8 cellular contexts compared by ENCODE assay signal in the genomic region with DNA sequence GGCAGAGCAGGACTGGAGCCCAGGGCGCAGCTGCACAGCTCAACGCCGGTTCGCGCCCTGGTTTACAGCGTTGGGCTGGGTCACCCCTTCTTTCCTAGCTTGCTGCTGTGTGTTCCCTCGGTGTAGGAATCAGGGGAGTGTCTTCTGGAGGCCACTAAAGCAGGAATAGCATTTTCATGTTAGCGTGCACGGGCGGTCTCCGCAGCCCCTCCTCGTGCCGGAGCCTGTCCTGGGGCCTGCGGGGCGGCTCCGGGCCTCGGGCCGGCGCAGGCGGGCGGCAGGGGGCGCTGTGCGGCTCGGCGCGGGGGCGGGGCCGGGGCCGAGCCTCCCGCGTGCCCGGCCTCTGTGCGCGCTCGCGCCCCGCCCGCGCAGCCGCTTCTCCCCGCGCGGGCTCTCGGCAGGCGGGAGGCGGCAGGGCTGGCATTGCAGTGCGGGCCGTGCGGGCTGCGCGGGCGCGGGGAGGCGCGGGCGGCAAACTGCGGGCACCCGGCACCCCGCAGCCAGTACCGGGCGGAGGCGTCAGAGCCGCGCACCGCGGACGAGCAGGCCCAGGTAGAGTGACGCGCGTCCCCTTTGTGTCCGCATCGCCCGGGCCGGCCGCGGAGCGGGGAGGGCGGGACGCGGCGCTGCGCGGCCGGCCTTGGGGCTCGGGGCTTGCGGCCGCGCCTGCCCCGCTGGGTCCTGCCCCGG. TPM values are rescaled to one million over a fixed set of nuclear protein-coding genes. Genes with fewer than 3 reads are reported as not detected.
DNase-seq lines count a peak whose midpoint lies in the region; ATAC-seq, FAIRE-seq and TF ChIP-seq lines count a peak whose summit lies in the region.

Gene RNF144A (plus strand): TSS at position 342 of the 690 bp plus-strand sequence. CDS start 79,515 bp downstream, outside the sequence.

- H3K27ac ChIP-seq in K562 (ENCODE audit: extremely low read depth, low read depth, low read length) (peak within 1 kb of the TSS; percentile 51; the same call in 1 of the 3 replicates), iPS-18a (ENCODE audit: low read length) (no peak within 1 kb of the TSS), small intestine (ENCODE audit: low read depth in 1 of 2, low read length in 1 of 2) (peak within 1 kb of the TSS; percentile 52 to 61)

- H3K9ac ChIP-seq in Loucy (ENCODE audit: low read depth, low read length, poor library complexity, severe bottlenecking) (peak within 1 kb of the TSS; percentile 56), K562 (ENCODE audit: insufficient read depth in 1 of 2, low read depth in 2 of 2, low read length in 2 of 2) (peak within 1 kb of the TSS; percentile 63 to 91; a peak in 3 of 4 replicates), iPS-18a (ENCODE audit: low read length) (peak within 1 kb of the TSS; percentile 42)

- H4K20me1 ChIP-seq in Loucy (ENCODE audit: insufficient read depth, low read length, poor library complexity, severe bottlenecking) = peaks cover 12% of the 10 kb centered on the region
- H4K20me1 ChIP-seq in K562 (replicated peaks; ENCODE audit: control insufficient read depth, insufficient read depth, low read length) = peaks cover 4% of the 10 kb centered on the region; the same call in 1 of the 2 replicates

- BruUV-seq in K562 (replicated peaks; lab: Mats Ljungman, UMichigan) = no TSS peak

- DNase-seq in GM10248 (ENCODE audit: extremely low spot score) (peak; percentile 88), GOT3 (lab: John Stamatoyannopoulos, UW) (peak; percentile 17), T-helper 9 cell (peak; percentile 72), K562 (ENCODE audit: extremely low read depth in 1 of 4, low spot score in 3 of 4) (peak; percentile 75 to 93 (median 92)), small intestine (peak; percentile 56), cortex of kidney (lab: John Stamatoyannopoulos, UW) (no peak)

- POLR2A ChIA-PET in GM10248 (lab: Yijun Ruan, JAX) = no interaction called here
- POLR2A ChIA-PET in K562 (lab: Yijun Ruan, JAX) = interaction anchor here (0.5 to 1.5 kb wide), 3 partner anchors 20 to 168 kb away, joined by 3 to 5 read pairs (median 3); no protein-coding TSS in a partner anchor

- H3K9me2 ChIP-seq in Loucy (replicated peaks; ENCODE audit: low read depth, low read length) = no peaks in the 10 kb centered on the region

- H3K4me2 ChIP-seq in Loucy (ENCODE audit: low read depth, low read length, poor library complexity, severe bottlenecking) = peak within 1 kb of the TSS; percentile 79
- peak within 1 kb of the TSS; percentile 63 for H3K4me2 ChIP-seq in K562 (ENCODE audit: insufficient read depth, low read length)

- H2AFZ ChIP-seq in Loucy (ENCODE audit: low read length) (peak within 1 kb of the TSS; percentile 76; the same call in 1 of the 2 replicates), K562 (ENCODE audit: low read depth, low read length) (peak within 1 kb of the TSS; percentile 92)

- H3K4me3 ChIP-seq in Loucy (ENCODE audit: low read length, poor library complexity, severe bottlenecking) (peak within 1 kb of the TSS; percentile 77), K562 (peak within 1 kb of the TSS; percentile 61), iPS-18a (ENCODE audit: low read length) (peak within 1 kb of the TSS; percentile 66), small intestine (ENCODE audit: low read depth in 1 of 2, low read length in 2 of 2) (peak within 1 kb of the TSS; percentile 73 to 87)

- no peaks in the 10 kb centered on the region for H3K36me3 ChIP-seq in Loucy (ENCODE audit: insufficient read depth, low read length)
- H3K36me3 ChIP-seq in K562 (ENCODE audit: control insufficient read depth, insufficient read depth, low read length) = no peaks in the 10 kb centered on the region
- no peaks in the 10 kb centered on the region for H3K36me3 ChIP-seq in iPS-18a (ENCODE audit: control insufficient read depth, low read depth, low read length)
- no peaks in the 10 kb centered on the region for H3K36me3 ChIP-seq in small intestine (ENCODE audit: control insufficient read depth in 2 of 2, insufficient read depth in 2 of 2, low read length in 2 of 2)

- peaks cover 5% of the 10 kb centered on the region; the same call in 1 of the 2 replicates for H3K79me2 ChIP-seq in Loucy (ENCODE audit: insufficient read depth, low read length)
- no peaks in the 10 kb centered on the region for H3K79me2 ChIP-seq in K562 (ENCODE audit: control insufficient read depth, insufficient read depth, low read length)

- H3K27me3 ChIP-seq in Loucy (ENCODE audit: insufficient read depth, low read length, poor library complexity, severe bottlenecking) (no peaks in the 10 kb centered on the region), K562 (ENCODE audit: control insufficient read depth in 2 of 2, insufficient read depth in 2 of 2, low read length in 2 of 2) (0 out of 5 replicates have a peak, but pooled peaks cover 0 to 4% of the 10 kb centered on the region in 2 experiments), iPS-18a (ENCODE audit: control insufficient read depth, insufficient read depth, low read length) (peaks cover 13% of the 10 kb centered on the region), small intestine (ENCODE audit: control insufficient read depth in 2 of 2, insufficient read depth in 2 of 2, low read length in 2 of 2) (no peaks in the 10 kb centered on the region)

- ATAC-seq in K562 = peak; percentile 88

- no peak for TF ChIP-seq EP300 in K562 (IDR thresholded peaks at IDR 0.05; ENCODE audit: low read length)

- H3F3A ChIP-seq in Loucy (ENCODE audit: low read depth) = no peaks in the 10 kb centered on the region

- intact Hi-C loops in K562 (cut with micrococcal nuclease) = loop anchor here (2.0 to 5.0 kb wide), 4 partner anchors 20 to 165 kb away; no protein-coding TSS in a partner anchor

- H3K9me3 ChIP-seq in Loucy (ENCODE audit: insufficient read depth, low read depth, low read length) (no peaks in the 10 kb centered on the region), K562 (replicated peaks; ENCODE audit: control insufficient read depth, insufficient read depth, low read depth, low read length) (no peaks in the 10 kb centered on the region), iPS-18a (ENCODE audit: control insufficient read depth, low read depth, low read length) (no peaks in the 10 kb centered on the region), small intestine (ENCODE audit: control insufficient read depth, low read depth) (no peaks in the 10 kb centered on the region)

- H3K9me1 ChIP-seq in K562 (ENCODE audit: control insufficient read depth, insufficient read depth, low read length) = no peaks in the 10 kb centered on the region

- peak; percentile 73 for TF ChIP-seq CTCF in GM10248 (IDR thresholded peaks at IDR 0.05; ENCODE audit: control extremely low read depth, extremely low read depth, low read depth, missing control alignments)
- peak; percentile 47 for TF ChIP-seq CTCF in Loucy (conservative IDR thresholded peaks at IDR 0.05; ENCODE audit: low read length)
- TF ChIP-seq CTCF in K562 (IDR thresholded peaks at IDR 0.05 in 2 of 3, conservative IDR thresholded peaks at IDR 0.05 in 1 of 3; ENCODE audit: insufficient read depth in 2 of 3, low read depth in 1 of 3, low read length in 3 of 3) = peak; percentile 25 to 54 (median 53); a peak in 4 of 6 replicates

- peak in 1 of 2 experiments; percentile 39; a peak in 2 of 4 replicates for TF ChIP-seq RAD21 in K562 (CRISPR knock-in tag; conservative IDR thresholded peaks at IDR 0.05 in 1 of 2, IDR thresholded peaks at IDR 0.05 in 1 of 2)

- H3K4me1 ChIP-seq in Loucy (ENCODE audit: insufficient read depth, low read length, poor library complexity, severe bottlenecking) = peaks cover 24% of the 10 kb centered on the region
- peaks cover 3 to 25% of the 10 kb centered on the region in 2 experiments; a peak in 4 of 5 replicates for H3K4me1 ChIP-seq in K562 (replicated peaks in 1 of 2; ENCODE audit: control insufficient read depth in 2 of 2, insufficient read depth in 2 of 2, low read length in 2 of 2)
- H3K4me1 ChIP-seq in iPS-18a (ENCODE audit: control insufficient read depth, low read depth, low read length) = peaks cover 16% of the 10 kb centered on the region
- H3K4me1 ChIP-seq in small intestine (ENCODE audit: control insufficient read depth in 2 of 2, insufficient read depth in 1 of 2, low read depth in 1 of 2, low read length in 1 of 2) = no peaks in the 10 kb centered on the region

- no peak for FAIRE-seq in K562 (lab: Jason Lieb, UNC)
- FAIRE-seq in small intestine (lab: Jason Lieb, UNC) = no peak

- CTCF ChIA-PET in GM10248 (lab: Yijun Ruan, JAX) = interaction anchor here (0.6 to 12.9 kb wide), 29 partner anchors 9 to 136 kb away, joined by 3 to 123 read pairs (median 4); partner anchors contain the start of genes CMPK2 and RSAD2
- CTCF ChIA-PET in K562 (lab: Yijun Ruan, JAX; ENCODE audit: low intra/inter-chr PET ratio) = interaction anchor here (0.8 to 1.1 kb wide), 3 partner anchors 90 to 91 kb away, joined by 3 to 4 read pairs (median 3); no protein-coding TSS in a partner anchor

- TF ChIP-seq POLR2A in K562 (conservative IDR thresholded peaks at IDR 0.05) = no peak

- in situ Hi-C loops in K562 (cut with MboI) = no loop called here

- WGBS in K562 (ENCODE audit: insufficient coverage, low coverage, missing lambda C conversion rate) = 9% methylated on average over 49 of the region's 90 CpGs
- WGBS in small intestine, 3 donors = 0 to 3% (median 3%) methylated on average over 39 to 90 of the region's 90 CpGs

RNA-seq across cellular contexts. Expression of gene RNF144A, which starts in this region (rescaled TPM):
- 11.4 and 21.2 TPM in 2 replicates for total RNA-seq in K562 (2011; cell fraction: chromatin; rRNA removed; ENCODE audit: low replicate concordance)
- 9.5 and 10.4 TPM in 2 replicates for total RNA-seq in K562 (2011; cell fraction: nucleolus; rRNA removed)
- 8.9 and 16.6 TPM in 2 replicates for total RNA-seq in K562 (2011; cell fraction: nucleoplasm; rRNA removed)
- total RNA-seq in K562 (2014; rRNA removed) (6.4 and 8.2 TPM in 2 replicates), K562 (2014; rRNA removed; fragmentation: Illumina TruSeq; extraction: Trizol) (6.0 and 6.7 TPM in 2 replicates), K562 (2015; rRNA removed; fragmentation: Illumina TruSeq; extraction: Trizol) (4.7 and 5.7 TPM in 2 replicates), K562 (2021) (8.8 and 11.3 TPM in 2 replicates)
- polyA plus RNA-seq in K562 (2011; rRNA removed) (9.2 and 12.1 TPM in 2 replicates), K562 (2014; fragmentation: Illumina TruSeq; extraction: Trizol) (6.1 and 7.4 TPM in 2 replicates), K562 (2014; fragmentation: Nextera tagmentation; extraction: Ambion mirVana) (1 to 10 TPM in 1 of 2 experiments, under 1 TPM in 1; 0.96 to 1.4 TPM), K562 (2014; rRNA removed) (6.2 and 7.0 TPM in 2 replicates), small intestine (1 to 10 TPM; 1.4 to 3.7 (median 1.6) TPM)
- polyA plus RNA-seq in K562 (2011; cell fraction: cytosol; rRNA removed) = 8.8 and 9.9 TPM in 2 replicates
- polyA plus RNA-seq in K562 (2011; cell fraction: nucleus; rRNA removed) = 8.5 and 10.0 TPM in 2 replicates
- polyA plus RNA-seq in K562 (2012) = 5.0 and 11.1 TPM in 2 replicates
- polyA minus RNA-seq in K562 (2011; rRNA and poly(A)+ RNA removed) = 14.2 and 14.3 TPM in 2 replicates
- 13.1 and 13.8 TPM in 2 replicates for polyA minus RNA-seq in K562 (2011; cell fraction: cytosol; rRNA and poly(A)+ RNA removed)
- 10.2 and 14.2 TPM in 2 replicates for polyA minus RNA-seq in K562 (2011; cell fraction: nucleus; rRNA and poly(A)+ RNA removed)
